8 cellular contexts compared by ENCODE assay signal in the genomic region with DNA sequence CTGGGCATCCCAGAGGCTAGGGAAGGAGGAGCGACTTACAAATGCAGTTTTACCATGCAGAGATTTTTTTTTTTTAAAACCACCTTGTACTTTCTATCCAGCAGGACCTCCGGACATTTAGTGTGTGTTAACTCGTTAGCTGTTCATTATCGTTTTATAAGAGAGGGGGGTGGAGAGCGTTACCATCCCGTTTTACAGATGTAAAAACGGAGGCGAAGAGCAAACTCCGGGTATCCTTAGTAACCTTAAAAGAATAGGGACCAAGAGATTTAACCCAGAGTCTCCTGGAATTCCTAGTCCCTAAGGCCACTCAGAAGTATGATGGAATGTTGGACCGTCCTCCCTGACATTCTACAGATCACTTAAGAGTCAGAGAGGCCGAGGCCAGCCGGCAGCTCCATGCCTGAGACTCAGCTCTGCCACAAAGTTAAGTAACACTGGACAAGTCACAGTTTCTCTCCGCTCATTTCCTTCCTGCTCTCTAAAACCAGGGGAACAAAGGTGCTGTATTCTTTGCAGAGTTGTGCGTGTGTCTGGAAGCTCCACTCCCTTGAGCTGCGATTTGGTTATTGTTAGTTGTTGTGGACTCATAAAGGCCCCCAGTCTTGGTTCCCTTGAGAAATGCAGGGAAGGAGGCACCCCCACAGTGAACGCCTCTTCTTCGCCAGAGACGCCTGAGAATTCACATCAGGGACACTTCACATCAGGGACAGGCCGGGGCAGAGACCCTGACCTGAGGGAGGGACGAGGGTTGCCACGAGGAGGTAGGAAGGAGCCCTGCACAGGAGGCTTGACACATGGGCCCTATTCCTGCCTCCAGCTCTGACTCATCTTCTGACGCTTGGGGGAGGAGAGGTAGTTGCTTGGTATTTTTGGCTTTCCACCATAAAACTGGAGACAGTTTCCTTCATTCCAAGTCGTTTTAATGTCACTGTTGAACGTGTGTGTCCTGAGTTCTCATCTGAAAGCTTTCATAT. TPM values are rescaled to one million over a fixed set of nuclear protein-coding genes. Genes with fewer than 3 reads are reported as not detected.
DNase-seq lines count a peak whose midpoint lies in the region; ATAC-seq and TF ChIP-seq lines count a peak whose summit lies in the region.

No MANE protein-coding gene starts in this region.

- TF ChIP-seq CTCF in osteoblast (IDR thresholded peaks at IDR 0.05; ENCODE audit: extremely low read depth, low read depth, low read length) = no peak

- H3K4me3 Mint-ChIP-seq in activated T-cell treated with anti-CD3 and anti-CD28 coated beads, Interleukin-2, amount 50 U/mL, for 72 hours = peak overlapping the region; percentile 95 to 97

- H3K27ac Mint-ChIP-seq in activated T-cell treated with anti-CD3 and anti-CD28 coated beads, Interleukin-2, amount 50 U/mL, for 72 hours = peak overlapping the region; percentile 82

- H3K4me3 ChIP-seq in MG63 (peak overlapping the region; percentile 63), osteoblast (ENCODE audit: insufficient read depth, low read length) (peak overlapping the region; percentile 87)

- DNase-seq in GM03348 (ENCODE audit: low spot score) = peak; percentile 82
- peak; percentile 89 for DNase-seq in MG63
- DNase-seq in activated T-cell treated with anti-CD3 and anti-CD28 coated beads, Interleukin-2, amount 50 U/mL, for 72 hours = peak in 1 of 2 donors; percentile 22
- peak; percentile 79 for DNase-seq in foreskin melanocyte
- DNase-seq in osteoblast (ENCODE audit: insufficient read length, low spot score, missing footprints) = peak; percentile 97

- H3K9me3 Mint-ChIP-seq in activated T-cell treated with anti-CD3 and anti-CD28 coated beads, Interleukin-2, amount 50 U/mL, for 72 hours = no peaks in the 10 kb centered on the region

- H3K9me3 ChIP-seq in MG63 = no peaks in the 10 kb centered on the region
- no peaks in the 10 kb centered on the region for H3K9me3 ChIP-seq in osteoblast (ENCODE audit: low read depth, low read length)

- peaks cover 11% of the 10 kb centered on the region for H4K20me1 ChIP-seq in osteoblast (ENCODE audit: insufficient read depth, low read length)

- H3K79me2 ChIP-seq in osteoblast (ENCODE audit: insufficient read depth, low read length) = peaks cover 54% of the 10 kb centered on the region

- H3K4me1 ChIP-seq in osteoblast (ENCODE audit: insufficient read depth, low read length) = peaks cover 73% of the 10 kb centered on the region

- peak overlapping the region; percentile 91 for H3K4me2 ChIP-seq in osteoblast (ENCODE audit: insufficient read depth, low read length)

- peaks cover 40% of the 10 kb centered on the region for H3K4me1 Mint-ChIP-seq in activated T-cell treated with anti-CD3 and anti-CD28 coated beads, Interleukin-2, amount 50 U/mL, for 72 hours (ENCODE audit: low read depth)

- no peak for ATAC-seq in activated T-cell treated with anti-CD3 and anti-CD28 coated beads, Interleukin-2, amount 50 U/mL, for 72 hours (replicated peaks in 1 of 2)
- ATAC-seq in GM18873 (IDR thresholded peaks at IDR 0.05; ENCODE audit: low FRiP score, unreplicated experiment) (no peak), HG03432 (IDR thresholded peaks at IDR 0.05; ENCODE audit: unreplicated experiment) (no peak), GM21390 (IDR thresholded peaks at IDR 0.05; ENCODE audit: unreplicated experiment) (no peak)

- peaks cover 0 to 2% of the 10 kb centered on the region in 2 donors for H3K36me3 Mint-ChIP-seq in activated T-cell treated with anti-CD3 and anti-CD28 coated beads, Interleukin-2, amount 50 U/mL, for 72 hours (ENCODE audit: insufficient read depth in 2 of 2)

- H3K27me3 ChIP-seq in MG63 (no peaks in the 10 kb centered on the region), osteoblast (ENCODE audit: insufficient read depth, low read length) (no peaks in the 10 kb centered on the region)

- H3K27ac ChIP-seq in osteoblast (ENCODE audit: low read depth, low read length) = peak overlapping the region; percentile 97

- H2AFZ ChIP-seq in osteoblast (ENCODE audit: low read length) = no peak overlapping the region

- no peaks in the 10 kb centered on the region for H3K27me3 Mint-ChIP-seq in activated T-cell treated with anti-CD3 and anti-CD28 coated beads, Interleukin-2, amount 50 U/mL, for 72 hours (ENCODE audit: low read depth)

- H3K36me3 ChIP-seq in MG63 (peaks cover 5% of the 10 kb centered on the region), osteoblast (ENCODE audit: insufficient read depth, low read length) (no peaks in the 10 kb centered on the region)

RNA-seq across cellular contexts. Expression of a gene that starts 1.2 kb away (rescaled TPM):
- total RNA-seq in MG63 (2014; rRNA removed; shearing (Covaris generic); ENCODE audit: low replicate concordance) = 86.6 and 86.9 TPM in 2 replicates
- total RNA-seq in activated T-cell treated with anti-CD3 and anti-CD28 coated beads, Interleukin-2, amount 50 U/mL, for 72 hours = 10 to 100 TPM; 11.2 to 13.8 TPM
- 79.3 and 97.7 TPM in 2 replicates for total RNA-seq in osteoblast
